ENCODE assay signal across 21 cellular contexts in genomic region chr6:116246089-116246488, GRCh38. TPM values are rescaled to one million over a fixed set of nuclear protein-coding genes. Genes with fewer than 3 reads are reported as not detected.
DNase-seq lines count a peak whose midpoint lies in the region; ATAC-seq and TF ChIP-seq lines count a peak whose summit lies in the region.
"Had no signal": no experiment of that assay in that cellular context is flagged by ENCODE, and none has a peak within 500 bp of the region (broad histone marks: within the 10 kb centered on the region; RNA-seq: fewer than 3 reads in every experiment).

No MANE protein-coding gene starts in this region.

- no peak for TF ChIP-seq POLR2A in GM18505 (IDR thresholded peaks at IDR 0.05; ENCODE audit: borderline replicate concordance, extremely low read depth, insufficient read depth, insufficient read length)

- peak overlapping the region; percentile 68 for H3K4me2 ChIP-seq in smooth muscle cell
- H3K4me2 ChIP-seq: BLaER1 treated with 17β-estradiol and CSF1 and Interleukin-3, amounts not matched to agents 10 nM and 100 nM; GM23338 had no signal

- CTCF ChIA-PET in WTC11 (lab: Charles Lee): no interaction called here

- TF ChIP-seq CTCF in ascending aorta (IDR thresholded peaks at IDR 0.05) (no peak), fibroblast of the aortic adventitia (IDR thresholded peaks at IDR 0.05; ENCODE audit: insufficient read depth, low read length) (no peak), smooth muscle cell (IDR thresholded peaks at IDR 0.05; ENCODE audit: borderline replicate concordance, insufficient read depth, poor library complexity, severe bottlenecking) (no peak), WTC11 (IDR thresholded peaks at IDR 0.05) (no peak)

- no peak for DNase-seq in Right ventricle myocardium superior
- DNase-seq in cardiac septum (ENCODE audit: low spot score): no peak
- DNase-seq in ascending aorta (ENCODE audit: low spot score in 2 of 2): no peak
- DNase-seq in fibroblast of the aortic adventitia (ENCODE audit: low read depth): peak; percentile 76
- DNase-seq in smooth muscle cell (lab: John Stamatoyannopoulos, UW; ENCODE audit: unreplicated experiment): no peak
- no peak for DNase-seq in activated CD8-positive, alpha-beta memory T cell treated with anti-CD3 and anti-CD28 coated beads, Interleukin-2, amount 50 U/mL, for 48 hours
- DNase-seq in WTC11 (ENCODE audit: low spot score): no peak
- DNase-seq: activated CD4-positive, alpha-beta T cell treated with anti-CD3 and anti-CD28 coated beads for 48 hours; activated effector memory CD4-positive, alpha-beta T cell treated with anti-CD3 and anti-CD28 coated beads, Interleukin-2, amount 50 U/mL, for 16 hours; aorta; DMS 273 treated with DMSO at 0.1 percent for 48 hours; lower lobe of right lung; naive thymus-derived CD8-positive, alpha-beta T cell; NCI-H146; posterior cingulate gyrus had no signal

- H3K9me3 ChIP-seq in ascending aorta: no peaks in the 10 kb centered on the region
- no peaks in the 10 kb centered on the region for H3K9me3 ChIP-seq in smooth muscle cell (replicated peaks; ENCODE audit: low read depth)
- H3K9me3 ChIP-seq: BLaER1 treated with 17β-estradiol and CSF1 and Interleukin-3, amounts not matched to agents 10 nM and 100 nM; lower lobe of right lung; thoracic aorta had no signal

- peaks cover 17% of the 10 kb centered on the region for H3K79me2 ChIP-seq in smooth muscle cell (ENCODE audit: low read depth)

- WGBS in smooth muscle cell (ENCODE audit: low lambda C conversion rate): 40% methylated on average over 4 of the region's 4 CpGs

- H3K36me3 ChIP-seq in ascending aorta (peaks cover 0 to 4% of the 10 kb centered on the region in 2 donors), smooth muscle cell (ENCODE audit: low read depth) (no peaks in the 10 kb centered on the region)

- peak overlapping the region; percentile 24 to 30 for H3K27ac ChIP-seq in ascending aorta
- H3K27ac ChIP-seq in smooth muscle cell (ENCODE audit: low read depth): peak overlapping the region; percentile 62
- H3K27ac ChIP-seq: 22Rv1; BLaER1 treated with 17β-estradiol and CSF1 and Interleukin-3, amounts not matched to agents 10 nM and 100 nM; lower lobe of right lung had no signal

- H3K4me3 ChIP-seq in ascending aorta (no peak overlapping the region), fibroblast of the aortic adventitia (ENCODE audit: low read depth, low read length) (no peak overlapping the region), smooth muscle cell (no peak overlapping the region)
- H3K4me3 ChIP-seq: BLaER1 treated with 17β-estradiol and CSF1 and Interleukin-3, amounts not matched to agents 10 nM and 100 nM; GM23338; lower lobe of right lung; thoracic aorta had no signal

- H3K4me3 Mint-ChIP-seq in WTC11: no peak overlapping the region
- H3K4me3 Mint-ChIP-seq: GM23338; naive thymus-derived CD8-positive, alpha-beta T cell had no signal

- peaks cover 13% of the 10 kb centered on the region; the same call in 1 of the 2 replicates for H3K4me1 Mint-ChIP-seq in WTC11

- no peaks in the 10 kb centered on the region for H3K27me3 Mint-ChIP-seq in WTC11 (ENCODE audit: low read depth)
- H3K27me3 Mint-ChIP-seq: naive thymus-derived CD8-positive, alpha-beta T cell had no signal

- H3K4me1 ChIP-seq in ascending aorta (peaks cover 5 to 16% of the 10 kb centered on the region in 2 donors), smooth muscle cell (ENCODE audit: low read depth) (peaks cover 21% of the 10 kb centered on the region)

- H2AFZ ChIP-seq in smooth muscle cell (ENCODE audit: low read depth): no peak overlapping the region
- H2AFZ ChIP-seq: GM23338 had no signal

- H3K9ac ChIP-seq in smooth muscle cell (ENCODE audit: low read depth): no peak overlapping the region
- H3K9ac ChIP-seq: BLaER1 treated with 17β-estradiol and CSF1 and Interleukin-3, amounts not matched to agents 10 nM and 100 nM had no signal

- no peaks in the 10 kb centered on the region for H3F3A ChIP-seq in smooth muscle cell (ENCODE audit: low read depth)

- POLR2A ChIA-PET in WTC11 (lab: Charles Lee): no interaction called here

- H4K20me1 ChIP-seq in smooth muscle cell (ENCODE audit: low read depth): no peaks in the 10 kb centered on the region

- H3K27me3 ChIP-seq in ascending aorta (no peaks in the 10 kb centered on the region), smooth muscle cell (ENCODE audit: low read depth) (no peaks in the 10 kb centered on the region)
- H3K27me3 ChIP-seq: BLaER1 treated with 17β-estradiol and CSF1 and Interleukin-3, amounts not matched to agents 10 nM and 100 nM had no signal

- peak; percentile 71 for ATAC-seq in Right ventricle myocardium superior (ENCODE audit: poor library complexity)
- no peak for ATAC-seq in WTC11
- no peak for ATAC-seq in GM18505 (IDR thresholded peaks at IDR 0.05; ENCODE audit: unreplicated experiment)
- ATAC-seq: GM23338; lower lobe of right lung; naive thymus-derived CD8-positive, alpha-beta T cell; Panc1 had no signal

- no peaks in the 10 kb centered on the region for H3K9me3 Mint-ChIP-seq in WTC11
- H3K9me3 Mint-ChIP-seq: GM23338; naive thymus-derived CD8-positive, alpha-beta T cell had no signal

- intact Hi-C loops in Right ventricle myocardium superior (cut with DNase I): no loop called here
- intact Hi-C loops in cardiac septum (cut with DNase I): no loop called here
- intact Hi-C loops in ascending aorta (cut with DNase I): no loop called here

- no peaks in the 10 kb centered on the region for H3K36me3 Mint-ChIP-seq in WTC11

- H3K27ac Mint-ChIP-seq in WTC11: no peak overlapping the region
- H3K27ac Mint-ChIP-seq: GM23338; naive thymus-derived CD8-positive, alpha-beta T cell had no signal

TF ChIP-seq in WTC11, 78 proteins besides CTCF, POLR2A, EP300 and RAD21:
- TF ChIP-seq FOXP1 (CRISPR knock-in tag; IDR thresholded peaks at IDR 0.05; ENCODE audit: borderline replicate concordance) (no peak), ZNF232 (CRISPR knock-in tag; IDR thresholded peaks at IDR 0.05) (no peak), GRHL2 (CRISPR knock-in tag; IDR thresholded peaks at IDR 0.05; ENCODE audit: insufficient replicate concordance, severe bottlenecking) (no peak), HMGXB4 (CRISPR knock-in tag; IDR thresholded peaks at IDR 0.05) (no peak), ZNF263 (CRISPR knock-in tag; IDR thresholded peaks at IDR 0.05; ENCODE audit: low read depth) (no peak), MLX (CRISPR knock-in tag; IDR thresholded peaks at IDR 0.05) (no peak)

RNA-seq across cellular contexts. Expression of gene TSPYL4, which starts 7.8 kb away (rescaled TPM):
- 26.0 TPM for total RNA-seq in Right ventricle myocardium superior
- 29.7 TPM for total RNA-seq in cardiac septum
- total RNA-seq in ascending aorta: 8.8 TPM
- total RNA-seq in fibroblast of the aortic adventitia (ENCODE audit: low replicate concordance): 14.9 and 15.6 TPM in 2 replicates
- 25.3 and 29.5 TPM in 2 replicates for total RNA-seq in smooth muscle cell
- polyA plus RNA-seq in smooth muscle cell: 14.7 and 15.1 TPM in 2 replicates
- 13.6 to 15.3 TPM (median 14.2 TPM) in 3 replicates for total RNA-seq in WTC11 (2021)

RNA-seq across cellular contexts. Expression of gene TSPYL1, which starts 33.6 kb away (rescaled TPM):
- 70.3 TPM for total RNA-seq in Right ventricle myocardium superior
- total RNA-seq in cardiac septum: 125 TPM
- 36.6 TPM for total RNA-seq in ascending aorta
- total RNA-seq in fibroblast of the aortic adventitia (ENCODE audit: low replicate concordance): 83.4 and 126 TPM in 2 replicates
- 45.0 and 51.4 TPM in 2 replicates for total RNA-seq in smooth muscle cell
- polyA plus RNA-seq in smooth muscle cell: 17.2 and 17.9 TPM in 2 replicates
- 62.4 to 68.6 TPM (median 64.3 TPM) in 3 replicates for total RNA-seq in WTC11 (2021)
